Comparison of ENCODE assay signal across 6 cellular contexts in the genomic region with DNA sequence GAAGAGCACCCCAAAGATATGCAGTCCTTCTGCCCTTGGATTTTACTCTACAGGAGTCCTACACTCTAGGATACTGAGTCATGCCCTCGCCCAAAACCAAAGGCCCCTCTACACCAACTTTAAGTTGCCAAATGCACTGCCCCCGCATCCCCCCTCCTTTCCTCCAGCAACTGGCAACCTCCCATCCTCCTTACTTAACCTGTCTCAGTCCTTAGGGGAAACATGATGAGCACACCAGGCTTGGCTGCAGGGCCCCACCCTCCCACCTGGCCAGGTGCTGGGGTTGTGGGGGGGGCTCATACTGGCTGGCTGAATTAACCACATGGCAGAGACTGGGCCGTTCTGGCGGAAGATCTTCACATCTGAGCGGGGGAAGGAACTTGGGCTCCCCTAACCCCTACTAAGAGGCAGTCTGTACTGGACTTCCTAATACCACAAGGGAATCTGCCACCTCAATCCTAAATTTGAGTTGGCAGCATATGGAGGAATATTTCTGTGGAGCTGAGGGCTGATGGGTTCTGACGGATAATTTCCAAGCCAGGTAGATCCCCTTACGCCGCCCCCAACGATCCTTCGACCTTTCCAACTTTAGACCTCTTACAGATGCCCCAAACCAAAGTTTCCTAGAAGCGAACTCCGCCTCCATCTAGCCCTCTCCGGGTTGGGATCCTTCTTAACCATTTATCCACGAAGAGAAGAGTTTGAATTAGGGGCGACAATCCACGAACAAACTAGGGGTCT. TPM values are rescaled to one million over a fixed set of nuclear protein-coding genes. Genes with fewer than 3 reads are reported as not detected.
DNase-seq lines count a peak whose midpoint lies in the region; ATAC-seq and TF ChIP-seq lines count a peak whose summit lies in the region.

No MANE protein-coding gene starts in this region.

- H3K36me3 Mint-ChIP-seq in activated naive CD4-positive, alpha-beta T cell treated with anti-CD3 and anti-CD28 coated beads for 36 hours (ENCODE audit: low read depth), result peaks cover 36% of the 10 kb centered on the region

- CTCF ChIA-PET in activated naive CD4-positive, alpha-beta T cell treated with anti-CD3 and anti-CD28 coated beads for 36 hours (lab: Charles Lee), result interaction anchor here (1.1 to 4.0 kb wide), 2 partner anchors 22 to 88 kb away, joined by 3 to 48 read pairs; partner anchors contain the start of genes ISG20L2 and METTL25B

- H3K4me3 ChIP-seq in lower lobe of right lung, result peak overlapping the region; percentile 95

- H3K4me1 Mint-ChIP-seq in activated naive CD4-positive, alpha-beta T cell treated with anti-CD3 and anti-CD28 coated beads for 36 hours (ENCODE audit: low read depth), result peaks cover 42% of the 10 kb centered on the region

- TF ChIP-seq CTCF in lower lobe of right lung (IDR thresholded peaks at IDR 0.05), result no peak

- H3K9me3 Mint-ChIP-seq in activated naive CD4-positive, alpha-beta T cell treated with anti-CD3 and anti-CD28 coated beads for 36 hours, result no peaks in the 10 kb centered on the region

- ATAC-seq in lower lobe of right lung, result peak; percentile 1 to 31
- ATAC-seq in GM21825 (IDR thresholded peaks at IDR 0.05; ENCODE audit: unreplicated experiment), result no peak
- no peak for ATAC-seq in GM21529 (IDR thresholded peaks at IDR 0.05; ENCODE audit: unreplicated experiment)

- peak; percentile 80 for DNase-seq in activated effector memory CD4-positive, alpha-beta T cell treated with anti-CD3 and anti-CD28 coated beads, Interleukin-2, amount 50 U/mL, for 16 hours
- DNase-seq in activated effector memory CD4-positive, alpha-beta T cell treated with Interleukin-2 at 50 U/mL for 16 hours, result no peak
- DNase-seq in activated naive CD4-positive, alpha-beta T cell treated with anti-CD3 and anti-CD28 coated beads for 36 hours, result peak; percentile 62
- DNase-seq in lower lobe of right lung, result peak; percentile 52

- peak overlapping the region; percentile 99 for H3K27ac ChIP-seq in lower lobe of right lung

- peak overlapping the region; percentile 99 for H3K4me3 Mint-ChIP-seq in activated naive CD4-positive, alpha-beta T cell treated with anti-CD3 and anti-CD28 coated beads for 36 hours

- H3K27ac Mint-ChIP-seq in activated naive CD4-positive, alpha-beta T cell treated with anti-CD3 and anti-CD28 coated beads for 36 hours, result peak overlapping the region; percentile 97

- intact Hi-C loops in activated naive CD4-positive, alpha-beta T cell treated with anti-CD3 and anti-CD28 coated beads for 36 hours (cut with micrococcal nuclease), result no loop called here
- intact Hi-C loops in lower lobe of right lung (cut with DNase I), result no loop called here

- H3K27me3 ChIP-seq in lower lobe of right lung (ENCODE audit: low read depth), result no peaks in the 10 kb centered on the region

- H3K27me3 Mint-ChIP-seq in activated naive CD4-positive, alpha-beta T cell treated with anti-CD3 and anti-CD28 coated beads for 36 hours (ENCODE audit: low read depth), result no peaks in the 10 kb centered on the region

- H3K4me1 ChIP-seq in lower lobe of right lung, result peaks cover 56% of the 10 kb centered on the region

- H3K36me3 ChIP-seq in lower lobe of right lung, result peaks cover 3% of the 10 kb centered on the region

- H3K9me3 ChIP-seq in lower lobe of right lung, result no peaks in the 10 kb centered on the region

RNA-seq across cellular contexts. Expression of gene HDGF, which starts 1.1 kb away (rescaled TPM):
- 100 to 1,000 TPM; 282 to 283 TPM for total RNA-seq in activated naive CD4-positive, alpha-beta T cell treated with anti-CD3 and anti-CD28 coated beads for 36 hours
- 146 TPM for total RNA-seq in lower lobe of right lung

RNA-seq across cellular contexts. Expression of gene MRPL24, which starts 9.5 kb away (rescaled TPM):
- total RNA-seq in activated naive CD4-positive, alpha-beta T cell treated with anti-CD3 and anti-CD28 coated beads for 36 hours, result 100 to 1,000 TPM in 1 of 2 experiments, 10 to 100 TPM in 1; 91.1 to 114 TPM
- total RNA-seq in lower lobe of right lung, result 43.7 TPM

RNA-seq across cellular contexts. Expression of gene PRCC, which starts 17.0 kb away (rescaled TPM):
- 10 to 100 TPM; 55.2 to 55.8 TPM for total RNA-seq in activated naive CD4-positive, alpha-beta T cell treated with anti-CD3 and anti-CD28 coated beads for 36 hours
- total RNA-seq in lower lobe of right lung, result 51.9 TPM

RNA-seq across cellular contexts. Expression of gene ISG20L2, which starts 21.8 kb away (rescaled TPM):
- 10 to 100 TPM; 24.8 to 28.7 TPM for total RNA-seq in activated naive CD4-positive, alpha-beta T cell treated with anti-CD3 and anti-CD28 coated beads for 36 hours
- total RNA-seq in lower lobe of right lung, result 22.6 TPM

RNA-seq across cellular contexts. Expression of gene METTL25B, which starts 22.1 kb away (rescaled TPM):
- 10 to 100 TPM; 35.3 to 35.5 TPM for total RNA-seq in activated naive CD4-positive, alpha-beta T cell treated with anti-CD3 and anti-CD28 coated beads for 36 hours
- total RNA-seq in lower lobe of right lung, result 41.0 TPM

Comparison
In these comparisons a context has a peak if more than half of its experiments do, and no peak if none do; other contexts are left out.
1. ATAC-seq: peak in lower lobe of right lung (2 of 2); none in GM21825 (single experiment) and GM21529 (single experiment).